Comparison of ENCODE assay signal across 21 cellular contexts in genomic region chr12:67425394-67425793, GRCh38.
"Had no signal": no experiment of that assay in that cellular context is flagged by ENCODE, and none has a peak within 500 bp of the region (broad histone marks: within the 10 kb centered on the region; RNA-seq: fewer than 3 reads in every experiment).

No MANE protein-coding gene starts in this region.

- H3K4me3 ChIP-seq: ascending aorta, breast epithelium, left lung, right atrium auricular region had no signal

- H3K36me3 ChIP-seq: ascending aorta, breast epithelium, left lung, right atrium auricular region had no signal

- H3K9me3 ChIP-seq: ascending aorta, breast epithelium, left lung, right atrium auricular region had no signal

- ATAC-seq: activated naive CD8-positive, alpha-beta T cell treated with anti-CD3 and anti-CD28 coated beads, Interleukin-2, amount 50 U/mL, for 24 hours; activated T-cell treated with anti-CD3 and anti-CD28 coated beads, Interleukin-2, amount 50 U/mL, for 4 hours; foreskin keratinocyte had no signal

- DNase-seq: activated CD4-positive, alpha-beta memory T cell treated with anti-CD3 and anti-CD28 coated beads, Interleukin-2, amount 10 ng/mL, durations not matched to agents 7 days and 5 days; activated CD4-positive, alpha-beta T cell treated with anti-CD3 and anti-CD28 coated beads for 48 hours; activated CD4-positive, CD25-positive, alpha-beta regulatory T cell; activated effector memory CD4-positive, alpha-beta T cell treated with Interleukin-2 at 50 U/mL for 16 hours; activated naive CD4-positive, alpha-beta T cell treated with anti-CD3 and anti-CD28 coated beads, Interleukin-2, amount 10 ng/mL, durations not matched to agents 7 days and 5 days; activated naive CD8-positive, alpha-beta T cell treated with anti-CD3 and anti-CD28 coated beads, Interleukin-2, amount 50 U/mL, for 24 hours; activated T-cell treated with anti-CD3 and anti-CD28 coated beads, Interleukin-2, amount 50 U/mL, for 4 hours; cerebellar nuclear complex; effector memory CD4-positive, alpha-beta T cell; foreskin keratinocyte; hypothalamus; left lung; midbrain; occipital lobe; stimulated activated CD4-positive, alpha-beta T cell treated with anti-CD3 and anti-CD28 coated beads, Interleukin-2, amount 100 ng/mL, for 24 hours; T-cell; T1000 had no signal

- FAIRE-seq: endothelial cell of umbilical vein had no signal

- H3K27ac ChIP-seq: ascending aorta, breast epithelium, foreskin keratinocyte, left lung, right atrium auricular region had no signal

- H3K4me1 ChIP-seq: breast epithelium had no signal

- H3K27me3 ChIP-seq: ascending aorta, breast epithelium, foreskin keratinocyte, left lung, right atrium auricular region had no signal
